28 cellular contexts compared by ENCODE assay signal in genomic region chr20:53074811-53075314, GRCh38.
DNase-seq lines count a peak whose midpoint lies in the region; ATAC-seq and TF ChIP-seq lines count a peak whose summit lies in the region.
"Had no signal": no experiment of that assay in that cellular context is flagged by ENCODE, and none has a peak within 500 bp of the region (broad histone marks: within the 10 kb centered on the region; RNA-seq: fewer than 3 reads in every experiment).

No MANE protein-coding gene starts in this region.

- H3K36me3 ChIP-seq in breast epithelium: no peaks in the 10 kb centered on the region
- H3K36me3 ChIP-seq: colonic mucosa had no signal

- ATAC-seq in GM19324 (IDR thresholded peaks at IDR 0.05; ENCODE audit: low FRiP score, unreplicated experiment) (no peak), GM18511 (IDR thresholded peaks at IDR 0.05; ENCODE audit: unreplicated experiment) (no peak)
- ATAC-seq: effector memory CD8-positive, alpha-beta T cell; HCT116; left colon; stimulated activated effector memory CD8-positive, alpha-beta T cell treated with anti-CD3 and anti-CD28 coated beads, Interleukin-12 subunit alpha, Interleukin-12 subunit beta, amount 100 ng/mL, for 72 hours; WTC11 had no signal

- no peaks in the 10 kb centered on the region for H3K27me3 ChIP-seq in breast epithelium
- H3K27me3 ChIP-seq: colonic mucosa had no signal

- no peaks in the 10 kb centered on the region for H3K36me3 Mint-ChIP-seq in MCF 10A (ENCODE audit: insufficient read depth, unreplicated experiment)
- H3K36me3 Mint-ChIP-seq: activated naive CD8-positive, alpha-beta T cell; CD4-positive, alpha-beta memory T cell; stimulated activated effector memory CD8-positive, alpha-beta T cell treated with anti-CD3 and anti-CD28 coated beads, Interleukin-12 subunit alpha, Interleukin-12 subunit beta, amount 100 ng/mL, for 72 hours; WTC11 had no signal

- POLR2A ChIA-PET in MCF 10A (lab: Yijun Ruan, JAX): interaction anchor here (0.6 to 1.7 kb wide), 9 partner anchors 12 to 132 kb away, joined by 3 to 4 read pairs (median 3); no protein-coding TSS in a partner anchor

- no peaks in the 10 kb centered on the region for H3K27me3 Mint-ChIP-seq in MCF 10A (ENCODE audit: insufficient read depth, unreplicated experiment)
- H3K27me3 Mint-ChIP-seq: activated CD4-positive, alpha-beta T cell treated with anti-CD3 and anti-CD28 coated beads, Interleukin-2, amount 10 ng/mL, durations not matched to agents 24 days and 14 days had no signal

- H3K4me1 ChIP-seq in breast epithelium: peaks cover 0 to 22% of the 10 kb centered on the region in 2 donors
- H3K4me1 ChIP-seq: colonic mucosa had no signal

- CTCF ChIA-PET in MCF 10A (lab: Yijun Ruan, JAX): interaction anchor here (0.5 to 1.1 kb wide), 3 partner anchors 73 to 803 kb away, joined by 3 read pairs; no protein-coding TSS in a partner anchor

- peak overlapping the region in 1 of 2 donors; percentile 72 for H3K27ac ChIP-seq in breast epithelium
- H3K27ac ChIP-seq: colonic mucosa had no signal

- H3K4me3 Mint-ChIP-seq in MCF 10A (ENCODE audit: unreplicated experiment): no peak overlapping the region
- H3K4me3 Mint-ChIP-seq: activated naive CD8-positive, alpha-beta T cell; B cell; CD4-positive, alpha-beta memory T cell; effector memory CD8-positive, alpha-beta T cell; nephron progenitor cell; stimulated activated effector memory CD8-positive, alpha-beta T cell treated with anti-CD3 and anti-CD28 coated beads, Interleukin-12 subunit alpha, Interleukin-12 subunit beta, amount 100 ng/mL, for 72 hours; WTC11 had no signal

- no TSS peak for BruUV-seq in MCF 10A (replicated peaks; lab: Mats Ljungman, UMichigan)

- H3K4me3 ChIP-seq in breast epithelium (no peak overlapping the region), fibroblast of pulmonary artery (replicated peaks; ENCODE audit: low read depth, low read length) (no peak overlapping the region), foreskin fibroblast (ENCODE audit: low read depth in 1 of 2, low read length in 2 of 2) (no peak overlapping the region)
- H3K4me3 ChIP-seq: colonic mucosa had no signal

- no peak overlapping the region for H3K27ac Mint-ChIP-seq in MCF 10A (ENCODE audit: low read depth, unreplicated experiment)
- H3K27ac Mint-ChIP-seq: activated naive CD8-positive, alpha-beta T cell; B cell; effector memory CD8-positive, alpha-beta T cell; nephron progenitor cell; stimulated activated effector memory CD8-positive, alpha-beta T cell treated with anti-CD3 and anti-CD28 coated beads, Interleukin-12 subunit alpha, Interleukin-12 subunit beta, amount 100 ng/mL, for 72 hours; WTC11 had no signal

- peaks cover 12% of the 10 kb centered on the region for H3K4me1 Mint-ChIP-seq in MCF 10A (ENCODE audit: insufficient read depth, unreplicated experiment)
- H3K4me1 Mint-ChIP-seq: stimulated activated effector memory CD8-positive, alpha-beta T cell treated with anti-CD3 and anti-CD28 coated beads, Interleukin-12 subunit alpha, Interleukin-12 subunit beta, amount 100 ng/mL, for 72 hours had no signal

- intact Hi-C loops in MCF 10A (cut with micrococcal nuclease) (no loop called here), breast epithelium (cut with DNase I; ENCODE audit: low total_unique reads) (no loop called here)

- H3K9me3 Mint-ChIP-seq in MCF 10A (ENCODE audit: unreplicated experiment): peaks cover 8% of the 10 kb centered on the region
- H3K9me3 Mint-ChIP-seq: effector memory CD8-positive, alpha-beta T cell; nephron progenitor cell; stimulated activated effector memory CD8-positive, alpha-beta T cell treated with anti-CD3 and anti-CD28 coated beads, Interleukin-12 subunit alpha, Interleukin-12 subunit beta, amount 100 ng/mL, for 72 hours; WTC11 had no signal

- TF ChIP-seq CTCF in MCF 10A (IDR thresholded peaks at IDR 0.05; ENCODE audit: unreplicated experiment) (no peak), breast epithelium (IDR thresholded peaks at IDR 0.05) (no peak), fibroblast of pulmonary artery (IDR thresholded peaks at IDR 0.05; ENCODE audit: low read length, missing control alignments) (no peak), foreskin fibroblast (IDR thresholded peaks at IDR 0.05; ENCODE audit: low read depth, low read length) (no peak)

- DNase-seq in MCF 10A (ENCODE audit: unreplicated experiment) (peak; percentile 55), breast epithelium (ENCODE audit: low spot score in 2 of 2) (no peak), amniotic epithelial cell (ENCODE audit: low read depth) (peak; percentile 0), fibroblast of pulmonary artery (ENCODE audit: low read depth) (peak; percentile 35), EL (no peak), foreskin fibroblast (no peak)
- DNase-seq: 8988T; activated CD4-positive, alpha-beta T cell treated with anti-CD3 and anti-CD28 coated beads, Interleukin-2, amount 10 ng/mL, durations not matched to agents 24 days and 14 days; aorta; CD4-positive, alpha-beta memory T cell; colonic mucosa; effector memory CD8-positive, alpha-beta T cell; hypothalamus; left colon; NCI-H1092 treated with DMSO at 0.1 percent for 48 hours; NCI-H187; NCI-H2171; NCI-H510A; nephron progenitor cell; RPMI8226; trophoblast cell had no signal

- TF ChIP-seq POLR2A in breast epithelium (IDR thresholded peaks at IDR 0.05): no peak

- no peaks in the 10 kb centered on the region for H3K9me3 ChIP-seq in breast epithelium
- H3K9me3 ChIP-seq: colonic mucosa had no signal

Comparison
In these comparisons a context has a peak if more than half of its experiments do, and no peak if none do; other contexts are left out.
1. DNase-seq: peak in MCF 10A (single experiment), amniotic epithelial cell (single experiment) and fibroblast of pulmonary artery (single experiment); none in breast epithelium (0 of 2), EL (single experiment) and foreskin fibroblast (0 of 2).